ENCODE assay signal across 13 cellular contexts in genomic region chr3:49122022-49122421, GRCh38. TPM values are rescaled to one million over a fixed set of nuclear protein-coding genes. Genes with fewer than 3 reads are reported as not detected.
DNase-seq lines count a peak whose midpoint lies in the region; ATAC-seq and TF ChIP-seq lines count a peak whose summit lies in the region.
"Had no signal": no experiment of that assay in that cellular context is flagged by ENCODE, and none has a peak within 500 bp of the region (broad histone marks: within the 10 kb centered on the region; RNA-seq: fewer than 3 reads in every experiment).

No MANE protein-coding gene starts in this region.

- ATAC-seq in HG02588 (IDR thresholded peaks at IDR 0.05; ENCODE audit: unreplicated experiment), result no peak
- ATAC-seq in Right ventricle myocardium inferior, result no peak
- ATAC-seq: heart left ventricle, right cardiac atrium had no signal

- peaks cover 26% of the 10 kb centered on the region for H3K4me1 ChIP-seq in CD4-positive, alpha-beta memory T cell (ENCODE audit: insufficient read depth, low read length)

- H3K4me3 Mint-ChIP-seq in CD4-positive, alpha-beta memory T cell, result peak overlapping the region in 6 of 8 donors; percentile 33 to 90 (median 58)
- peak overlapping the region in 3 of 4 donors; percentile 34 to 91 (median 85) for H3K4me3 Mint-ChIP-seq in IgD-negative memory B cell
- H3K4me3 Mint-ChIP-seq in brain, result peak overlapping the region; percentile 50 to 89 (median 69)
- H3K4me3 Mint-ChIP-seq in neural crest cell, result peak overlapping the region; percentile 80

- intact Hi-C loops in CD4-positive, alpha-beta memory T cell (cut with micrococcal nuclease), result no loop called here
- intact Hi-C loops in Right ventricle myocardium inferior (cut with DNase I), result no loop called here

- peaks cover 10% of the 10 kb centered on the region for H3K36me3 ChIP-seq in CD4-positive, alpha-beta memory T cell (ENCODE audit: insufficient read depth, low read length)

- H3K27ac Mint-ChIP-seq in CD4-positive, alpha-beta memory T cell, result peak overlapping the region; percentile 70 to 95 (median 92)
- H3K27ac Mint-ChIP-seq in IgD-negative memory B cell (peak overlapping the region; percentile 14 to 95 (median 79)), brain (peak overlapping the region; percentile 6 to 98 (median 49)), neural crest cell (ENCODE audit: unreplicated experiment) (no peak overlapping the region)

- H3K9me3 Mint-ChIP-seq in CD4-positive, alpha-beta memory T cell, result no peaks in the 10 kb centered on the region
- H3K9me3 Mint-ChIP-seq in IgD-negative memory B cell (no peaks in the 10 kb centered on the region), brain (no peaks in the 10 kb centered on the region), neural crest cell (no peaks in the 10 kb centered on the region)

- TF ChIP-seq CTCF in brain (conservative IDR thresholded peaks at IDR 0.05) (no peak), neural crest cell (conservative IDR thresholded peaks at IDR 0.05) (no peak)

- no peaks in the 10 kb centered on the region for H3K27me3 Mint-ChIP-seq in CD4-positive, alpha-beta memory T cell
- no peaks in the 10 kb centered on the region for H3K27me3 Mint-ChIP-seq in IgD-negative memory B cell
- H3K27me3 Mint-ChIP-seq in brain, result no peaks in the 10 kb centered on the region
- no peaks in the 10 kb centered on the region for H3K27me3 Mint-ChIP-seq in neural crest cell (ENCODE audit: low read depth)

- no peak overlapping the region for H3K4me3 ChIP-seq in CD4-positive, alpha-beta memory T cell (ENCODE audit: low read length in 2 of 2)

- CTCF ChIA-PET in CD4-positive, alpha-beta memory T cell (lab: Charles Lee; ENCODE audit: partially characterized antibody), result interaction anchor here (1.3 to 3.2 kb wide), 3 partner anchors 29 to 134 kb away, joined by 3 to 24 read pairs (median 17); partner anchors contain the start of genes P4HTM and QRICH1

- no peaks in the 10 kb centered on the region for H3K9me3 ChIP-seq in CD4-positive, alpha-beta memory T cell (ENCODE audit: control insufficient read depth in 1 of 2, low read length in 2 of 2)
- H3K9me3 ChIP-seq: heart left ventricle had no signal

- H3K4me1 Mint-ChIP-seq in CD4-positive, alpha-beta memory T cell, result peaks cover 7 to 29% (median 19%) of the 10 kb centered on the region in 4 donors
- peaks cover 0 to 6% (median 5%) of the 10 kb centered on the region in 3 donors for H3K4me1 Mint-ChIP-seq in IgD-negative memory B cell
- peaks cover 14% of the 10 kb centered on the region for H3K4me1 Mint-ChIP-seq in brain
- H3K4me1 Mint-ChIP-seq in neural crest cell, result peaks cover 5% of the 10 kb centered on the region

- peaks cover 9% of the 10 kb centered on the region in 2 donors for H3K36me3 Mint-ChIP-seq in CD4-positive, alpha-beta memory T cell
- H3K36me3 Mint-ChIP-seq in IgD-negative memory B cell, result peaks cover 1% of the 10 kb centered on the region
- peaks cover 19% of the 10 kb centered on the region for H3K36me3 Mint-ChIP-seq in brain
- no peaks in the 10 kb centered on the region for H3K36me3 Mint-ChIP-seq in neural crest cell (ENCODE audit: low read depth)

- no peak overlapping the region for H3K27ac ChIP-seq in CD4-positive, alpha-beta memory T cell (ENCODE audit: low read depth, low read length)

- POLR2A ChIA-PET in CD4-positive, alpha-beta memory T cell (lab: Charles Lee; ENCODE audit: partially characterized antibody), result interaction anchor here (1.3 to 5.9 kb wide), 9 partner anchors 11 to 203 kb away, joined by 4 to 105 read pairs (median 12); partner anchors contain the start of genes ARIH2, IMPDH2, LAMB2 and NDUFAF3

- no peak for DNase-seq in CD4-positive, alpha-beta memory T cell
- DNase-seq in neural crest cell (ENCODE audit: low read depth, low spot score) (no peak), GM19238 (ENCODE audit: insufficient read length, low spot score) (no peak), Right ventricle myocardium inferior (ENCODE audit: missing footprints) (no peak)
- DNase-seq: activated CD4-positive, CD25-positive, alpha-beta regulatory T cell treated with anti-CD3 and anti-CD28 coated beads, Interleukin-2, amount 50 U/mL, for 72 hours; cerebellar nuclear complex; GF-D8; stimulated activated CD4-positive, alpha-beta T cell treated with anti-CD3 and anti-CD28 coated beads, Interleukin-4, amount 100 ng/mL, for 24 hours had no signal

- H3K27me3 ChIP-seq in CD4-positive, alpha-beta memory T cell (ENCODE audit: insufficient read depth, low read length), result no peaks in the 10 kb centered on the region
- H3K27me3 ChIP-seq: heart left ventricle had no signal

RNA-seq across cellular contexts. Expression of gene USP19, which starts 1.4 kb away (rescaled TPM):
- 100 to 1,000 TPM in 1 of 2 experiments, 10 to 100 TPM in 1; 91.7 to 105 TPM for total RNA-seq in CD4-positive, alpha-beta memory T cell
- 10 to 100 TPM; 24.9 to 38.2 TPM for polyA plus RNA-seq in CD4-positive, alpha-beta memory T cell
- polyA plus RNA-seq in IgD-negative memory B cell, result 23.5 TPM
- polyA plus RNA-seq in brain (ENCODE audit: insufficient read depth, low read depth, low replicate concordance), result 31.0 TPM
- 71.8 and 72.6 TPM in 2 replicates for total RNA-seq in neural crest cell
- 54.0 TPM for total RNA-seq in Right ventricle myocardium inferior

RNA-seq across cellular contexts. Expression of gene LAMB2, which starts 10.8 kb away (rescaled TPM):
- 1 to 10 TPM in 1 of 2 experiments, not detected in 1; 1.1 TPM for total RNA-seq in CD4-positive, alpha-beta memory T cell
- polyA plus RNA-seq in CD4-positive, alpha-beta memory T cell, result not detected
- not detected for polyA plus RNA-seq in IgD-negative memory B cell
- polyA plus RNA-seq in brain (ENCODE audit: insufficient read depth, low read depth, low replicate concordance), result 84.1 TPM
- 108 and 120 TPM in 2 replicates for total RNA-seq in neural crest cell
- 543 TPM for total RNA-seq in Right ventricle myocardium inferior

RNA-seq across cellular contexts. Expression of gene QARS1, which starts 17.5 kb away (rescaled TPM):
- total RNA-seq in CD4-positive, alpha-beta memory T cell, result 100 to 1,000 TPM; 199 TPM
- 100 to 1,000 TPM; 102 to 116 TPM for polyA plus RNA-seq in CD4-positive, alpha-beta memory T cell
- polyA plus RNA-seq in IgD-negative memory B cell (117 TPM), brain (ENCODE audit: insufficient read depth, low read depth, low replicate concordance) (176 TPM)
- total RNA-seq in neural crest cell (348 and 382 TPM in 2 replicates), Right ventricle myocardium inferior (207 TPM)

RNA-seq across cellular contexts. Expression of gene QRICH1, which starts 28.2 kb away (rescaled TPM):
- 100 to 1,000 TPM; 172 to 177 TPM for total RNA-seq in CD4-positive, alpha-beta memory T cell
- 10 to 100 TPM; 18.6 to 32.0 TPM for polyA plus RNA-seq in CD4-positive, alpha-beta memory T cell
- polyA plus RNA-seq in IgD-negative memory B cell, result 23.6 TPM
- 35.0 TPM for polyA plus RNA-seq in brain (ENCODE audit: insufficient read depth, low read depth, low replicate concordance)
- total RNA-seq in neural crest cell, result 153 and 158 TPM in 2 replicates
- total RNA-seq in Right ventricle myocardium inferior, result 52.9 TPM

RNA-seq across cellular contexts. Expression of gene CCDC71, which starts 44.1 kb away (rescaled TPM):
- total RNA-seq in CD4-positive, alpha-beta memory T cell, result 10 to 100 TPM; 31.6 to 33.5 TPM
- 1 to 10 TPM in 1 of 2 donors, under 1 TPM in 1; 0.13 to 2.1 TPM for polyA plus RNA-seq in CD4-positive, alpha-beta memory T cell
- polyA plus RNA-seq in IgD-negative memory B cell (1.7 TPM), brain (ENCODE audit: insufficient read depth, low read depth, low replicate concordance) (13.3 TPM)
- total RNA-seq in neural crest cell (26.0 and 29.4 TPM in 2 replicates), Right ventricle myocardium inferior (9.4 TPM)

Comparison
In these comparisons a context has a peak if more than half of its experiments do, and no peak if none do; other contexts are left out.
1. RNA of gene LAMB2, which starts 10.8 kb away (total RNA-seq): 543 TPM in Right ventricle myocardium inferior (single experiment) and 108 to 120 TPM in neural crest cell; 1.1 TPM in CD4-positive, alpha-beta memory T cell; every median in the first group is over 10 times any median in the second.
2. Peak in every context shown above with its lines, with median percentiles within 50 percentile points of each other: H3K4me3 Mint-ChIP-seq.